8 cellular contexts compared by ENCODE assay signal in genomic region chr5:69414885-69415583, GRCh38. TPM values are rescaled to one million over a fixed set of nuclear protein-coding genes. Genes with fewer than 3 reads are reported as not detected.
DNase-seq lines count a peak whose midpoint lies in the region; ATAC-seq, FAIRE-seq and TF ChIP-seq lines count a peak whose summit lies in the region.

TSS of gene MARVELD2 (plus strand) at chr5:69415116. CDS start at chr5:69419386, 4,270 bp downstream.

- CTCF ChIA-PET in HEK293T (lab: Yijun Ruan, JAX), result no interaction called here

- H3K9ac ChIP-seq in ES-I3 (ENCODE audit: low read depth, low read length), result peak within 1 kb of the TSS; percentile 96

- DNase-seq in HEK293T (ENCODE audit: extremely low spot score) (peak; percentile 76), NCI-H526 (lab: John Stamatoyannopoulos, UW) (peak; percentile 78 to 96), activated gamma-delta T cell (lab: John Stamatoyannopoulos, UW) (peak; percentile 12), frontal cortex (ENCODE audit: low spot score in 2 of 2) (peak; percentile 60 to 66)

- 10% methylated on average over 78 of the region's 78 CpGs for WGBS in thymus

- POLR2A ChIA-PET in HEK293T (lab: Yijun Ruan, JAX), result no interaction called here

- no peak for FAIRE-seq in frontal cortex (lab: Jason Lieb, UNC)

- H3K9me3 ChIP-seq in ES-I3 (ENCODE audit: control insufficient read depth, insufficient read depth, low read length) (no peaks in the 10 kb centered on the region), neutrophil (no peaks in the 10 kb centered on the region), thymus (ENCODE audit: control insufficient read depth) (no peaks in the 10 kb centered on the region)

- H3K4me1 ChIP-seq in ES-I3 (ENCODE audit: insufficient read depth, low read length), result peaks cover 4% of the 10 kb centered on the region; the same call in 1 of the 2 replicates
- H3K4me1 ChIP-seq in neutrophil (ENCODE audit: control insufficient read depth in 1 of 2, insufficient read depth in 1 of 2, low read depth in 1 of 2, low read length in 1 of 2), result peaks cover 6 to 12% of the 10 kb centered on the region in 2 experiments
- H3K4me1 ChIP-seq in thymus (ENCODE audit: control insufficient read depth, insufficient read depth, low read length), result peaks cover 6% of the 10 kb centered on the region

- H3K4me3 ChIP-seq in neutrophil (ENCODE audit: low read depth in 1 of 2, low read length in 1 of 2) (peak within 1 kb of the TSS; percentile 60 to 74), thymus (ENCODE audit: low read length) (peak within 1 kb of the TSS; percentile 59)

- TF ChIP-seq CTCF in neutrophil (IDR thresholded peaks at IDR 0.05), result no peak

- H3K27ac ChIP-seq in neutrophil (no peak within 1 kb of the TSS), thymus (ENCODE audit: low read depth) (peak within 1 kb of the TSS; percentile 25)

- H3K27me3 ChIP-seq in neutrophil, result peaks cover 27% of the 10 kb centered on the region
- H3K27me3 ChIP-seq in thymus (ENCODE audit: control insufficient read depth, insufficient read depth), result no peaks in the 10 kb centered on the region

- no peak for ATAC-seq in HG02870 (IDR thresholded peaks at IDR 0.05; ENCODE audit: unreplicated experiment)

- H3K36me3 ChIP-seq in ES-I3 (ENCODE audit: insufficient read depth, low read length) (peaks cover 6% of the 10 kb centered on the region; the same call in 1 of the 2 replicates), neutrophil (peaks cover 14% of the 10 kb centered on the region), thymus (ENCODE audit: control insufficient read depth, insufficient read depth) (peaks cover 4% of the 10 kb centered on the region)

TF ChIP-seq in HEK293T, 16 proteins besides CTCF, POLR2A, EP300 and RAD21:
- TF ChIP-seq FOXM1 (IDR thresholded peaks at IDR 0.05; ENCODE audit: borderline replicate concordance) (no peak), TARDBP (IDR thresholded peaks at IDR 0.05) (no peak), SP1 (IDR thresholded peaks at IDR 0.05) (no peak), PKNOX1 (IDR thresholded peaks at IDR 0.05) (no peak), LEF1 (IDR thresholded peaks at IDR 0.05; ENCODE audit: borderline replicate concordance) (no peak), BHLHE40 (IDR thresholded peaks at IDR 0.05; ENCODE audit: borderline replicate concordance) (no peak)

RNA-seq across cellular contexts. Expression of gene MARVELD2, which starts in this region (rescaled TPM):
- total RNA-seq in frontal cortex, result 0.41 TPM
- 2.8 TPM for polyA plus RNA-seq in thymus

Comparison
In these comparisons a context has a peak if more than half of its experiments do, and no peak if none do; other contexts are left out.
1. Peak in DNase-seq in frontal cortex; RNA of the gene not detected or under 1 TPM.
2. DNase-seq: peak in every context shown above with its lines; median percentile 87 in NCI-H526; 76 in HEK293T; 63 in frontal cortex; 12 in activated gamma-delta T cell.